ENCODE assay signal across 13 cellular contexts in genomic region chr1:17765444-17766411, GRCh38. TPM values are rescaled to one million over a fixed set of nuclear protein-coding genes. Genes with fewer than 3 reads are reported as not detected.
DNase-seq lines count a peak whose midpoint lies in the region; ATAC-seq, FAIRE-seq and TF ChIP-seq lines count a peak whose summit lies in the region.
"Had no signal": no experiment of that assay in that cellular context is flagged by ENCODE, and none has a peak within 500 bp of the region (broad histone marks: within the 10 kb centered on the region; RNA-seq: fewer than 3 reads in every experiment).

No MANE protein-coding gene starts in this region.

- CTCF ChIA-PET in PC-3 (lab: Charles Lee) = no interaction called here
- CTCF ChIA-PET in activated CD8-positive, alpha-beta T cell treated with anti-CD3 and anti-CD28 coated beads, Interleukin-2, amount 10 ng/mL, durations not matched to agents 7 days and 5 days (lab: Charles Lee) = no interaction called here

- H3K79me2 ChIP-seq in PC-3 (ENCODE audit: low read length) = no peaks in the 10 kb centered on the region

- no peaks in the 10 kb centered on the region for H3K9me2 ChIP-seq in PC-3 (replicated peaks; ENCODE audit: low read length)

- DNase-seq in GM03348 (ENCODE audit: low spot score) = peak; percentile 89
- peak; percentile 91 for DNase-seq in PC-3
- peak; percentile 27 for DNase-seq in retinal pigment epithelial cell (ENCODE audit: low read depth)
- DNase-seq in stimulated activated CD4-positive, alpha-beta T cell treated with anti-CD3 and anti-CD28 coated beads, Interleukin-1b, Interleukin-23, amount 100 ng/mL, for 48 hours = no peak
- no peak for DNase-seq in pons (ENCODE audit: low spot score)
- no peak for DNase-seq in activated CD8-positive, alpha-beta T cell treated with anti-CD3 and anti-CD28 coated beads, Interleukin-2, amount 10 ng/mL, durations not matched to agents 7 days and 5 days
- DNase-seq in frontal cortex (ENCODE audit: low spot score in 2 of 2) = no peak
- DNase-seq: activated CD8-positive, alpha-beta T cell treated with anti-CD3 and anti-CD28 coated beads for 36 hours; islet precursor cell; NCI-H526 treated with DMSO at 0.1 percent for 48 hours had no signal

- peak overlapping the region; percentile 96 for H3K27ac ChIP-seq in PC-3 (ENCODE audit: low read length)

- peak overlapping the region; percentile 68 for H3K9ac ChIP-seq in PC-3 (ENCODE audit: low read length)

- H3K4me2 ChIP-seq in PC-3 (ENCODE audit: low read length) = peak overlapping the region; percentile 68

- POLR2A ChIA-PET in PC-3 (lab: Charles Lee; ENCODE audit: unreplicated experiment) = no interaction called here
- POLR2A ChIA-PET in activated CD8-positive, alpha-beta T cell treated with anti-CD3 and anti-CD28 coated beads, Interleukin-2, amount 10 ng/mL, durations not matched to agents 7 days and 5 days (lab: Charles Lee) = no interaction called here

- H3K27me3 ChIP-seq in PC-3 (ENCODE audit: low read length) = no peaks in the 10 kb centered on the region

- H3K27me3 Mint-ChIP-seq in activated CD8-positive, alpha-beta T cell treated with anti-CD3 and anti-CD28 coated beads, Interleukin-2, amount 10 ng/mL, durations not matched to agents 7 days and 5 days (ENCODE audit: low read depth) = no peaks in the 10 kb centered on the region
- H3K27me3 Mint-ChIP-seq: activated CD8-positive, alpha-beta T cell treated with anti-CD3 and anti-CD28 coated beads for 36 hours; activated naive CD8-positive, alpha-beta T cell had no signal

- TF ChIP-seq CTCF in PC-3 (conservative IDR thresholded peaks at IDR 0.05; ENCODE audit: low read depth, low read length) = no peak
- TF ChIP-seq CTCF in retinal pigment epithelial cell (conservative IDR thresholded peaks at IDR 0.05; ENCODE audit: low read depth, low read length) = no peak

- peak; percentile 78 for ATAC-seq in PC-3
- ATAC-seq in esophagus mucosa = peak; percentile 63
- no peak for ATAC-seq in activated CD8-positive, alpha-beta T cell treated with anti-CD3 and anti-CD28 coated beads, Interleukin-2, amount 10 ng/mL, durations not matched to agents 7 days and 5 days
- ATAC-seq: activated CD8-positive, alpha-beta T cell treated with anti-CD3 and anti-CD28 coated beads for 36 hours had no signal

- FAIRE-seq in frontal cortex (lab: Jason Lieb, UNC) = no peak

- H3K36me3 ChIP-seq in PC-3 (ENCODE audit: low read depth, low read length) = no peaks in the 10 kb centered on the region

- H3K4me1 ChIP-seq in PC-3 (ENCODE audit: insufficient read depth, low read length) = peaks cover 35% of the 10 kb centered on the region

- H3K9me3 ChIP-seq in PC-3 (ENCODE audit: low read length) = no peaks in the 10 kb centered on the region

- no TSS peak for BruUV-seq in PC-3 (replicated peaks; lab: Mats Ljungman, UMichigan)

- H4K20me1 ChIP-seq in PC-3 (ENCODE audit: low read length) = no peaks in the 10 kb centered on the region

- peak overlapping the region; percentile 36; the same call in 1 of the 2 replicates for H2AFZ ChIP-seq in PC-3 (ENCODE audit: low read length)

- no peaks in the 10 kb centered on the region for H3K4me1 Mint-ChIP-seq in activated CD8-positive, alpha-beta T cell treated with anti-CD3 and anti-CD28 coated beads, Interleukin-2, amount 10 ng/mL, durations not matched to agents 7 days and 5 days (ENCODE audit: low read depth)

- intact Hi-C loops in PC-3 (cut with micrococcal nuclease) = no loop called here

- peaks cover 2% of the 10 kb centered on the region for H3K9me3 Mint-ChIP-seq in activated CD8-positive, alpha-beta T cell treated with anti-CD3 and anti-CD28 coated beads, Interleukin-2, amount 10 ng/mL, durations not matched to agents 7 days and 5 days (ENCODE audit: insufficient read depth)

- no peak overlapping the region for H3K4me3 ChIP-seq in PC-3 (ENCODE audit: low read length)
- no peak overlapping the region for H3K4me3 ChIP-seq in retinal pigment epithelial cell (ENCODE audit: low read length)

- no peaks in the 10 kb centered on the region for H3K36me3 Mint-ChIP-seq in activated CD8-positive, alpha-beta T cell treated with anti-CD3 and anti-CD28 coated beads, Interleukin-2, amount 10 ng/mL, durations not matched to agents 7 days and 5 days (ENCODE audit: low read depth)
- H3K36me3 Mint-ChIP-seq: activated naive CD8-positive, alpha-beta T cell had no signal

- H3F3A ChIP-seq in PC-3 (ENCODE audit: low read length, unreplicated experiment) = no peaks in the 10 kb centered on the region

- no peak overlapping the region for H3K4me3 Mint-ChIP-seq in activated CD8-positive, alpha-beta T cell treated with anti-CD3 and anti-CD28 coated beads, Interleukin-2, amount 10 ng/mL, durations not matched to agents 7 days and 5 days
- H3K4me3 Mint-ChIP-seq: activated CD8-positive, alpha-beta T cell treated with anti-CD3 and anti-CD28 coated beads for 36 hours; activated naive CD8-positive, alpha-beta T cell had no signal

- no peak overlapping the region for H3K27ac Mint-ChIP-seq in activated CD8-positive, alpha-beta T cell treated with anti-CD3 and anti-CD28 coated beads, Interleukin-2, amount 10 ng/mL, durations not matched to agents 7 days and 5 days
- H3K27ac Mint-ChIP-seq: activated CD8-positive, alpha-beta T cell treated with anti-CD3 and anti-CD28 coated beads for 36 hours; activated naive CD8-positive, alpha-beta T cell had no signal

RNA-seq across cellular contexts. Expression of gene ACTL8, which starts 10.6 kb away (rescaled TPM):
- total RNA-seq in PC-3 (2014; rRNA removed) (not detected in 2 replicates), esophagus mucosa (0.20 TPM), frontal cortex (under 0.01 TPM)
- not detected for total RNA-seq in activated CD8-positive, alpha-beta T cell treated with anti-CD3 and anti-CD28 coated beads, Interleukin-2, amount 10 ng/mL, durations not matched to agents 7 days and 5 days
- total RNA-seq: activated CD8-positive, alpha-beta T cell treated with anti-CD3 and anti-CD28 coated beads for 36 hours; temporal lobe had no signal

Comparison
In these comparisons a context has a peak if more than half of its experiments do, and no peak if none do; other contexts are left out.
1. DNase-seq: peak in GM03348 (single experiment), PC-3 (single experiment) and retinal pigment epithelial cell (single experiment); none in stimulated activated CD4-positive, alpha-beta T cell treated with anti-CD3 and anti-CD28 coated beads, Interleukin-1b, Interleukin-23, amount 100 ng/mL, for 48 hours (single experiment), pons (single experiment), activated CD8-positive, alpha-beta T cell treated with anti-CD3 and anti-CD28 coated beads, Interleukin-2, amount 10 ng/mL, durations not matched to agents 7 days and 5 days (single experiment) and frontal cortex (0 of 2).